16 cellular contexts compared by ENCODE assay signal in genomic region chr3:183303725-183304124, GRCh38.
"Had no signal": no experiment of that assay in that cellular context is flagged by ENCODE, and none has a peak within 500 bp of the region (broad histone marks: within the 10 kb centered on the region; RNA-seq: fewer than 3 reads in every experiment).

No MANE protein-coding gene starts in this region.

- H3K4me3 ChIP-seq: left ventricle myocardium inferior, upper lobe of right lung had no signal

- H3K36me3 ChIP-seq: left ventricle myocardium inferior, upper lobe of right lung had no signal

- H3K27me3 ChIP-seq: upper lobe of right lung had no signal

- H3K4me3 Mint-ChIP-seq: activated CD4-positive, alpha-beta memory T cell treated with anti-CD3 and anti-CD28 coated beads for 36 hours; memory B cell; nephron had no signal

- H3K9me3 ChIP-seq: left ventricle myocardium inferior, upper lobe of right lung had no signal

- FAIRE-seq: astrocyte, colon, frontal cortex, kidney had no signal

- ATAC-seq: sciatic nerve, upper lobe of right lung had no signal

- H3K27me3 Mint-ChIP-seq: activated CD4-positive, alpha-beta memory T cell treated with anti-CD3 and anti-CD28 coated beads for 36 hours; memory B cell had no signal

- DNase-seq: activated CD4-positive, alpha-beta memory T cell treated with anti-CD3 and anti-CD28 coated beads for 36 hours; activated CD4-positive, CD25-positive, alpha-beta regulatory T cell treated with anti-CD3 and anti-CD28 coated beads, Interleukin-2, amount 50 U/mL, for 72 hours; activated gamma-delta T cell treated with Interleukin-2 at 50 U/mL for 16 hours; activated T-cell treated with anti-CD3 and anti-CD28 coated beads, Interleukin-2, amount 50 U/mL, for 48 hours; kidney; left ventricle myocardium inferior; stimulated activated CD4-positive, alpha-beta T cell treated with anti-CD3 and anti-CD28 coated beads, Interleukin-12 subunit alpha, Interleukin-12 subunit beta, amount 100 ng/mL, for 4 hours; stimulated activated CD4-positive, alpha-beta T cell treated with anti-CD3 and anti-CD28 coated beads, Interleukin-2, amount 100 ng/mL, for 48 hours; stimulated activated naive CD4-positive, alpha-beta T cell treated with Interleukin-2 at 50 U/mL for 16 hours; upper lobe of right lung had no signal

- H3K27ac Mint-ChIP-seq: activated CD4-positive, alpha-beta memory T cell treated with anti-CD3 and anti-CD28 coated beads for 36 hours; memory B cell; nephron had no signal

- H3K36me3 Mint-ChIP-seq: activated CD4-positive, alpha-beta memory T cell treated with anti-CD3 and anti-CD28 coated beads for 36 hours; memory B cell had no signal

- H3K27ac ChIP-seq: left ventricle myocardium inferior, upper lobe of right lung had no signal

- H3K9me3 Mint-ChIP-seq: activated CD4-positive, alpha-beta memory T cell treated with anti-CD3 and anti-CD28 coated beads for 36 hours; memory B cell; nephron had no signal
